Comparison of ENCODE assay signal across 25 cellular contexts in the genomic region with DNA sequence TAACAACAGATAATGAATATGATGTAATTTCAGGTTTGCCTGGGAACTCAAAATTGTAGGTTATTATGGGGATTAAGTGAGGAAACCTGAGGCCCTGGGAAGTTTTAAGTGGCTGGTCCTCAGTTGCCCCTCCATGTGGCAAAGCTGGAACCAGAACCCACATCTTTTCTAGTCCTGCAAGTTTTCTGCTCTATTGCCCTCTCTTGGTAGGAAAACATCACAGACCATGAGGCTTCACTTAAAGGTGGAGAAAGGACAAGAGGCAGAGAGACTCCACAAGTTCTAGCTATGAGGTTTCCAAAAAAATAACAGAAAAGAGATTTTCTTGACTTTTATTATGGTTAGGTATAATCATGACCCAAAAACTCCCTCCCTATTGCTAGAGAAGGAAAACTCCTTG.
DNase-seq lines count a peak whose midpoint lies in the region; ATAC-seq and TF ChIP-seq lines count a peak whose summit lies in the region.
"Had no signal": no experiment of that assay in that cellular context is flagged by ENCODE, and none has a peak within 500 bp of the region (broad histone marks: within the 10 kb centered on the region; RNA-seq: fewer than 3 reads in every experiment).

No MANE protein-coding gene starts in this region.

- no peaks in the 10 kb centered on the region for H3K27me3 ChIP-seq in SK-N-SH (ENCODE audit: insufficient read depth)
- H3K27me3 ChIP-seq in MM.1S (replicated peaks; ENCODE audit: insufficient read depth, low read length), result no peaks in the 10 kb centered on the region
- H3K27me3 ChIP-seq: hepatocyte, left lung had no signal

- no peak for TF ChIP-seq EP300 in SK-N-SH (IDR thresholded peaks at IDR 0.05; ENCODE audit: borderline replicate concordance in 1 of 2, low read depth in 1 of 2, low read length in 1 of 2)

- H4K20me1 ChIP-seq in SK-N-SH (ENCODE audit: insufficient read depth) (no peaks in the 10 kb centered on the region), MM.1S (ENCODE audit: insufficient read depth, low read length) (no peaks in the 10 kb centered on the region)

- peak; percentile 25; the same call in 1 of the 2 replicates for TF ChIP-seq RAD21 in SK-N-SH (IDR thresholded peaks at IDR 0.05; ENCODE audit: low read length)

- H3F3A ChIP-seq in SK-N-SH (replicated peaks; ENCODE audit: insufficient read depth) (no peaks in the 10 kb centered on the region), MM.1S (ENCODE audit: insufficient read depth, low read length) (no peaks in the 10 kb centered on the region)

- CTCF ChIA-PET in SK-N-SH (lab: Yijun Ruan, JAX), result no interaction called here

- no peak for ATAC-seq in SK-N-SH treated with all-trans-retinoic acid at 6 μM for 48 hours
- no peak for ATAC-seq in GM21390 (IDR thresholded peaks at IDR 0.05; ENCODE audit: unreplicated experiment)
- ATAC-seq: K562, left lung had no signal

- H3K4me3 ChIP-seq in SK-N-SH (ENCODE audit: low read depth in 2 of 2, low read length in 1 of 2), result no peak overlapping the region
- no peak overlapping the region for H3K4me3 ChIP-seq in MM.1S (ENCODE audit: low read length)
- no peak overlapping the region for H3K4me3 ChIP-seq in choroid plexus epithelial cell (ENCODE audit: low read depth, low read length)
- H3K4me3 ChIP-seq: GM12878, hepatocyte, K562, left lung, smooth muscle cell had no signal

- H3K4me2 ChIP-seq in SK-N-SH (no peak overlapping the region), MM.1S (ENCODE audit: low read depth, low read length) (no peak overlapping the region)
- H3K4me2 ChIP-seq: hepatocyte, smooth muscle cell had no signal

- H3K79me2 ChIP-seq in SK-N-SH (ENCODE audit: insufficient read depth), result no peaks in the 10 kb centered on the region
- H3K79me2 ChIP-seq in MM.1S (ENCODE audit: low read length), result no peaks in the 10 kb centered on the region
- H3K79me2 ChIP-seq: hepatocyte had no signal

- POLR2A ChIA-PET in SK-N-SH (lab: Yijun Ruan, JAX), result no interaction called here

- H3K9me2 ChIP-seq in SK-N-SH, result no peaks in the 10 kb centered on the region
- no peaks in the 10 kb centered on the region for H3K9me2 ChIP-seq in MM.1S (replicated peaks; ENCODE audit: insufficient read depth, low read length)

- H3K9me3 Mint-ChIP-seq in type B pancreatic cell, result no peaks in the 10 kb centered on the region

- H3K27me3 Mint-ChIP-seq in type B pancreatic cell, result no peaks in the 10 kb centered on the region
- H3K27me3 Mint-ChIP-seq: activated CD4-positive, alpha-beta memory T cell treated with anti-CD3 and anti-CD28 coated beads for 36 hours; activated naive CD8-positive, alpha-beta T cell treated with anti-CD3 and anti-CD28 coated beads for 36 hours; central memory CD8-positive, alpha-beta T cell; naive B cell had no signal

- H3K36me3 Mint-ChIP-seq in type B pancreatic cell, result peaks cover 12% of the 10 kb centered on the region
- H3K36me3 Mint-ChIP-seq: activated CD4-positive, alpha-beta memory T cell treated with anti-CD3 and anti-CD28 coated beads for 36 hours; activated naive CD8-positive, alpha-beta T cell treated with anti-CD3 and anti-CD28 coated beads for 36 hours; naive B cell had no signal

- DNase-seq in SK-N-SH, result no peak
- no peak for DNase-seq in MM.1S
- peak; percentile 17 for DNase-seq in choroid plexus epithelial cell (ENCODE audit: low read depth)
- no peak for DNase-seq in type B pancreatic cell (ENCODE audit: extremely low spot score, unreplicated experiment)
- no peak for DNase-seq in kidney glomerular epithelial cell (lab: John Stamatoyannopoulos, UW)
- DNase-seq in SHP77 treated with DMSO at 0.1 percent for 48 hours (lab: John Stamatoyannopoulos, UW), result no peak
- DNase-seq: activated CD4-positive, alpha-beta memory T cell treated with anti-CD3 and anti-CD28 coated beads for 36 hours; activated CD4-positive, CD25-positive, alpha-beta regulatory T cell; activated naive CD8-positive, alpha-beta T cell treated with anti-CD3 and anti-CD28 coated beads for 36 hours; DMS79; left lung; naive B cell; NCI-H146; NCI-H510A; nucleus accumbens; stimulated activated CD4-positive, alpha-beta T cell treated with anti-CD3 and anti-CD28 coated beads, Interleukin-2, amount 100 ng/mL, for 24 hours; substantia nigra; T1000 had no signal

- H3K27ac Mint-ChIP-seq in type B pancreatic cell, result peak overlapping the region; percentile 32
- H3K27ac Mint-ChIP-seq: activated CD4-positive, alpha-beta memory T cell treated with anti-CD3 and anti-CD28 coated beads for 36 hours; activated naive CD8-positive, alpha-beta T cell treated with anti-CD3 and anti-CD28 coated beads for 36 hours; naive B cell had no signal

- TF ChIP-seq CTCF in SK-N-SH (IDR thresholded peaks at IDR 0.05) (no peak), MM.1S (IDR thresholded peaks at IDR 0.05; ENCODE audit: low read length) (peak; percentile 15), choroid plexus epithelial cell (conservative IDR thresholded peaks at IDR 0.05; ENCODE audit: low read depth, low read length) (peak; percentile 19), type B pancreatic cell (conservative IDR thresholded peaks at IDR 0.05) (no peak)

- H3K27ac ChIP-seq in SK-N-SH (ENCODE audit: low read depth in 2 of 2, low read length in 1 of 2) (no peak overlapping the region), MM.1S (ENCODE audit: low read length) (no peak overlapping the region)
- H3K27ac ChIP-seq: hepatocyte, left lung had no signal

- H2AFZ ChIP-seq in SK-N-SH (ENCODE audit: low read depth) (no peak overlapping the region), MM.1S (ENCODE audit: low read length) (no peak overlapping the region)
- H2AFZ ChIP-seq: hepatocyte had no signal

- H3K36me3 ChIP-seq in SK-N-SH (replicated peaks in 1 of 2; ENCODE audit: control insufficient read depth in 1 of 2, insufficient read depth in 2 of 2, low read length in 1 of 2) (no peaks in the 10 kb centered on the region), MM.1S (replicated peaks; ENCODE audit: insufficient read depth, low read length) (no peaks in the 10 kb centered on the region)
- H3K36me3 ChIP-seq: left lung had no signal

- peaks cover 27% of the 10 kb centered on the region for H3K4me1 Mint-ChIP-seq in type B pancreatic cell (ENCODE audit: unreplicated experiment)
- H3K4me1 Mint-ChIP-seq: activated naive CD8-positive, alpha-beta T cell treated with anti-CD3 and anti-CD28 coated beads for 36 hours; central memory CD8-positive, alpha-beta T cell; naive B cell had no signal

- no peak overlapping the region for H3K4me3 Mint-ChIP-seq in type B pancreatic cell
- H3K4me3 Mint-ChIP-seq: activated CD4-positive, alpha-beta memory T cell treated with anti-CD3 and anti-CD28 coated beads for 36 hours; activated naive CD8-positive, alpha-beta T cell treated with anti-CD3 and anti-CD28 coated beads for 36 hours; central memory CD8-positive, alpha-beta T cell; naive B cell had no signal

- no peak overlapping the region for H3K9ac ChIP-seq in SK-N-SH
- no peak overlapping the region for H3K9ac ChIP-seq in MM.1S (ENCODE audit: low read length)

- H3K4me1 ChIP-seq in SK-N-SH (ENCODE audit: control insufficient read depth in 1 of 2, insufficient read depth in 2 of 2, low read depth in 1 of 2, low read length in 1 of 2), result peaks cover 0 to 5% of the 10 kb centered on the region in 2 experiments; a peak in 1 of 4 replicates
- peaks cover 10% of the 10 kb centered on the region for H3K4me1 ChIP-seq in MM.1S (ENCODE audit: low read length)
- H3K4me1 ChIP-seq: left lung had no signal

- H3K9me3 ChIP-seq in SK-N-SH (no peaks in the 10 kb centered on the region), MM.1S (replicated peaks; ENCODE audit: insufficient read depth, low read length) (no peaks in the 10 kb centered on the region)

TF ChIP-seq in SK-N-SH, 30 proteins besides CTCF, POLR2A, EP300 and RAD21 (continues in another document):
- no peak for TF ChIP-seq FOSL2 (IDR thresholded peaks at IDR 0.05; ENCODE audit: borderline replicate concordance, low read depth)
- TF ChIP-seq ELF1 (IDR thresholded peaks at IDR 0.05), result no peak
- TF ChIP-seq, protein P1, sequence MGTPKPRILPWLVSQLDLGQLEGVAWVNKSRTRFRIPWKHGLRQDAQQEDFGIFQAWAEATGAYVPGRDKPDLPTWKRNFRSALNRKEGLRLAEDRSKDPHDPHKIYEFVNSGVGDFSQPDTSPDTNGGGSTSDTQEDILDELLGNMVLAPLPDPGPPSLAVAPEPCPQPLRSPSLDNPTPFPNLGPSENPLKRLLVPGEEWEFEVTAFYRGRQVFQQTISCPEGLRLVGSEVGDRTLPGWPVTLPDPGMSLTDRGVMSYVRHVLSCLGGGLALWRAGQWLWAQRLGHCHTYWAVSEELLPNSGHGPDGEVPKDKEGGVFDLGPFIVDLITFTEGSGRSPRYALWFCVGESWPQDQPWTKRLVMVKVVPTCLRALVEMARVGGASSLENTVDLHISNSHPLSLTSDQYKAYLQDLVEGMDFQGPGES (IDR thresholded peaks at IDR 0.05; ENCODE audit: low read depth, low read length), result no peak
- TF ChIP-seq YY1 (IDR thresholded peaks at IDR 0.05; ENCODE audit: low read depth), result no peak

TF ChIP-seq in SK-N-SH treated with all-trans-retinoic acid at 6 μM for 48 hours, 23 proteins besides CTCF, POLR2A, EP300 and RAD21 (continues in another document):
- TF ChIP-seq OSR1 (CRISPR knock-in tag; IDR thresholded peaks at IDR 0.05) (no peak), RARB (CRISPR knock-in tag; IDR thresholded peaks at IDR 0.05) (no peak), TCF4 (CRISPR knock-in tag; IDR thresholded peaks at IDR 0.05; ENCODE audit: borderline replicate concordance) (no peak), SNAI2 (CRISPR knock-in tag; IDR thresholded peaks at IDR 0.05) (no peak), ESRRG (CRISPR knock-in tag; IDR thresholded peaks at IDR 0.05) (no peak), TOX (CRISPR knock-in tag; IDR thresholded peaks at IDR 0.05; ENCODE audit: borderline replicate concordance) (no peak), ZFP30 (CRISPR knock-in tag; IDR thresholded peaks at IDR 0.05) (no peak), ZNF565 (CRISPR knock-in tag; conservative IDR thresholded peaks at IDR 0.05; ENCODE audit: low read depth) (no peak), BACH2 (CRISPR knock-in tag; IDR thresholded peaks at IDR 0.05; ENCODE audit: borderline replicate concordance) (no peak), PPARA (CRISPR knock-in tag; IDR thresholded peaks at IDR 0.05; ENCODE audit: borderline replicate concordance) (no peak), GLIS3 (CRISPR knock-in tag; IDR thresholded peaks at IDR 0.05) (no peak)
- TF ChIP-seq, protein P2, sequence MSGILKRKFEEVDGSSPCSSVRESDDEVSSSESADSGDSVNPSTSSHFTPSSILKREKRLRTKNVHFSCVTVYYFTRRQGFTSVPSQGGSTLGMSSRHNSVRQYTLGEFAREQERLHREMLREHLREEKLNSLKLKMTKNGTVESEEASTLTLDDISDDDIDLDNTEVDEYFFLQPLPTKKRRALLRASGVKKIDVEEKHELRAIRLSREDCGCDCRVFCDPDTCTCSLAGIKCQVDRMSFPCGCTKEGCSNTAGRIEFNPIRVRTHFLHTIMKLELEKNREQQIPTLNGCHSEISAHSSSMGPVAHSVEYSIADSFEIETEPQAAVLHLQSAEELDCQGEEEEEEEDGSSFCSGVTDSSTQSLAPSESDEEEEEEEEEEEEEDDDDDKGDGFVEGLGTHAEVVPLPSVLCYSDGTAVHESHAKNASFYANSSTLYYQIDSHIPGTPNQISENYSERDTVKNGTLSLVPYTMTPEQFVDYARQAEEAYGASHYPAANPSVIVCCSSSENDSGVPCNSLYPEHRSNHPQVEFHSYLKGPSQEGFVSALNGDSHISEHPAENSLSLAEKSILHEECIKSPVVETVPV (CRISPR knock-in tag; IDR thresholded peaks at IDR 0.05), result no peak

Comparison
In these comparisons a context has a peak if more than half of its experiments do, and no peak if none do; other contexts are left out.
1. CTCF ChIP-seq: peak in MM.1S (single experiment) and choroid plexus epithelial cell (single experiment); none in SK-N-SH (single experiment) and type B pancreatic cell (single experiment).